10 cellular contexts compared by ENCODE assay signal in genomic region chr1:70504821-70505193, GRCh38.
A peak's percentile ranks its signal among the peaks of the same experiment; 100 is the strongest.
DNase-seq lines count a peak whose midpoint lies in the region; ATAC-seq and TF ChIP-seq lines count a peak whose summit lies in the region.
"Had no signal": no experiment of that assay in that cellular context is flagged by ENCODE, and none has a peak within 500 bp of the region (broad histone marks: within the 10 kb centered on the region; RNA-seq: fewer than 3 reads in every experiment).

No MANE protein-coding gene starts in this region.

- ATAC-seq in GM19351 (IDR thresholded peaks at IDR 0.05; ENCODE audit: unreplicated experiment), result peak; percentile 32
- ATAC-seq in HG03060 (IDR thresholded peaks at IDR 0.05; ENCODE audit: low read depth, unreplicated experiment), result peak; percentile 3

- DNase-seq in AG08395 (ENCODE audit: low spot score) (peak; percentile 67), choroid plexus epithelial cell (ENCODE audit: low read depth) (peak; percentile 93), caudate nucleus (lab: John Stamatoyannopoulos, UW) (no peak), occipital lobe (lab: John Stamatoyannopoulos, UW) (no peak)
- no peak for DNase-seq in activated naive CD4-positive, alpha-beta T cell treated with Interleukin-2 at 50 U/mL for 16 hours
- DNase-seq in activated CD4-positive, CD25-positive, alpha-beta regulatory T cell treated with anti-CD3 and anti-CD28 coated beads, Interleukin-2, amount 50 U/mL, for 72 hours, result no peak
- DNase-seq: PC-9 had no signal

- no peak overlapping the region for H3K27ac ChIP-seq in caudate nucleus (ENCODE audit: low read depth, low read length)
- H3K27ac ChIP-seq: epithelial cell of prostate, PC-9 had no signal

- no peak overlapping the region for H3K4me3 ChIP-seq in choroid plexus epithelial cell (ENCODE audit: low read depth, low read length)
- H3K4me3 ChIP-seq: PC-9 had no signal

- no peak for TF ChIP-seq CTCF in choroid plexus epithelial cell (conservative IDR thresholded peaks at IDR 0.05; ENCODE audit: low read depth, low read length)

Comparison
In these comparisons a context has a peak if more than half of its experiments do, and no peak if none do; other contexts are left out.
1. DNase-seq: peak in AG08395 (single experiment) and choroid plexus epithelial cell (single experiment); none in activated naive CD4-positive, alpha-beta T cell treated with Interleukin-2 at 50 U/mL for 16 hours (single experiment), caudate nucleus (0 of 61), activated CD4-positive, CD25-positive, alpha-beta regulatory T cell treated with anti-CD3 and anti-CD28 coated beads, Interleukin-2, amount 50 U/mL, for 72 hours (single experiment) and occipital lobe (single experiment).